Comparison of ENCODE assay signal across 9 cellular contexts in genomic region chr21:36068748-36069398, GRCh38. TPM values are rescaled to one million over a fixed set of nuclear protein-coding genes. Genes with fewer than 3 reads are reported as not detected.
DNase-seq lines count a peak whose midpoint lies in the region; ATAC-seq and TF ChIP-seq lines count a peak whose summit lies in the region.
"Had no signal": no experiment of that assay in that cellular context is flagged by ENCODE, and none has a peak within 500 bp of the region (broad histone marks: within the 10 kb centered on the region; RNA-seq: fewer than 3 reads in every experiment).

No MANE protein-coding gene starts in this region.

- no peak for DNase-seq in activated naive CD8-positive, alpha-beta T cell treated with anti-CD3 and anti-CD28 coated beads for 36 hours
- no peak for DNase-seq in ascending aorta (ENCODE audit: low spot score in 2 of 2)
- DNase-seq in uterus, result no peak
- no peak for DNase-seq in HuH-7 (ENCODE audit: low spot score)
- DNase-seq in foreskin melanocyte, result no peak

- H3K4me1 ChIP-seq in ascending aorta (peaks cover 11 to 12% of the 10 kb centered on the region in 2 donors), muscle layer of colon (ENCODE audit: insufficient read depth, low read length) (peaks cover 39% of the 10 kb centered on the region), uterus (peaks cover 0 to 3% of the 10 kb centered on the region in 2 donors)
- H3K4me1 ChIP-seq: BE2C had no signal

- H3K36me3 Mint-ChIP-seq in activated naive CD8-positive, alpha-beta T cell, result peaks cover 17% of the 10 kb centered on the region
- peaks cover 31% of the 10 kb centered on the region for H3K36me3 Mint-ChIP-seq in activated naive CD8-positive, alpha-beta T cell treated with anti-CD3 and anti-CD28 coated beads for 36 hours

- H3K27me3 ChIP-seq in ascending aorta (no peaks in the 10 kb centered on the region), muscle layer of colon (ENCODE audit: control insufficient read depth in 1 of 2, insufficient read depth in 2 of 2, low read length in 2 of 2) (no peaks in the 10 kb centered on the region), uterus (no peaks in the 10 kb centered on the region)
- H3K27me3 ChIP-seq: BE2C had no signal

- H3K27me3 Mint-ChIP-seq in activated naive CD8-positive, alpha-beta T cell, result no peaks in the 10 kb centered on the region
- H3K27me3 Mint-ChIP-seq in activated naive CD8-positive, alpha-beta T cell treated with anti-CD3 and anti-CD28 coated beads for 36 hours, result no peaks in the 10 kb centered on the region

- H3K9ac ChIP-seq in muscle layer of colon (ENCODE audit: low read length), result no peak overlapping the region

- H3K4me3 Mint-ChIP-seq in activated naive CD8-positive, alpha-beta T cell, result peak overlapping the region; percentile 82
- H3K4me3 Mint-ChIP-seq in activated naive CD8-positive, alpha-beta T cell treated with anti-CD3 and anti-CD28 coated beads for 36 hours, result no peak overlapping the region

- H3K9me3 ChIP-seq in ascending aorta, result no peaks in the 10 kb centered on the region
- H3K9me3 ChIP-seq in muscle layer of colon (ENCODE audit: low read length), result no peaks in the 10 kb centered on the region
- no peaks in the 10 kb centered on the region for H3K9me3 ChIP-seq in uterus
- H3K9me3 ChIP-seq: BE2C had no signal

- peaks cover 0 to 14% of the 10 kb centered on the region in 2 donors for H3K36me3 ChIP-seq in ascending aorta
- peaks cover 25% of the 10 kb centered on the region for H3K36me3 ChIP-seq in muscle layer of colon (ENCODE audit: insufficient read depth, low read length)
- H3K36me3 ChIP-seq in uterus, result no peaks in the 10 kb centered on the region

- H3K27ac Mint-ChIP-seq in activated naive CD8-positive, alpha-beta T cell, result peak overlapping the region; percentile 93
- H3K27ac Mint-ChIP-seq in activated naive CD8-positive, alpha-beta T cell treated with anti-CD3 and anti-CD28 coated beads for 36 hours, result no peak overlapping the region

- intact Hi-C loops in ascending aorta (cut with DNase I), result loop anchor here (10.0 kb wide), 1 partner anchor 1184 kb away; no protein-coding TSS in a partner anchor
- intact Hi-C loops in uterus (cut with DNase I; ENCODE audit: low total_unique reads), result no loop called here

- H3K4me1 Mint-ChIP-seq in activated naive CD8-positive, alpha-beta T cell (ENCODE audit: low read depth), result peaks cover 40% of the 10 kb centered on the region
- H3K4me1 Mint-ChIP-seq in activated naive CD8-positive, alpha-beta T cell treated with anti-CD3 and anti-CD28 coated beads for 36 hours, result peaks cover 41% of the 10 kb centered on the region

- TF ChIP-seq POLR2A in uterus (IDR thresholded peaks at IDR 0.05), result no peak

- H3K27ac ChIP-seq in ascending aorta (peak overlapping the region; percentile 75 to 84), muscle layer of colon (ENCODE audit: low read depth, low read length) (peak overlapping the region; percentile 94), uterus (peak overlapping the region; percentile 72 to 87)

- ATAC-seq in HG03139 (IDR thresholded peaks at IDR 0.05; ENCODE audit: unreplicated experiment), result no peak

- H3K9me3 Mint-ChIP-seq in activated naive CD8-positive, alpha-beta T cell (ENCODE audit: low read depth), result peaks cover 9% of the 10 kb centered on the region
- peaks cover 13% of the 10 kb centered on the region for H3K9me3 Mint-ChIP-seq in activated naive CD8-positive, alpha-beta T cell treated with anti-CD3 and anti-CD28 coated beads for 36 hours

- TF ChIP-seq CTCF in ascending aorta (IDR thresholded peaks at IDR 0.05), result no peak
- no peak for TF ChIP-seq CTCF in uterus (IDR thresholded peaks at IDR 0.05)

- H3K4me3 ChIP-seq in ascending aorta (no peak overlapping the region), muscle layer of colon (ENCODE audit: low read depth in 1 of 2, low read length in 2 of 2) (peak overlapping the region in 1 of 2 donors; percentile 84), uterus (no peak overlapping the region)

RNA-seq across cellular contexts. Expression of gene CBR1, which starts 1.0 kb away (rescaled TPM):
- 10 to 100 TPM; 43.4 to 43.7 TPM for total RNA-seq in activated naive CD8-positive, alpha-beta T cell treated with anti-CD3 and anti-CD28 coated beads for 36 hours
- 101 TPM for total RNA-seq in ascending aorta
- 100 to 1,000 TPM in 1 of 4 donors, 10 to 100 TPM in 3; 35.7 to 152 (median 57.9) TPM for total RNA-seq in uterus

RNA-seq across cellular contexts. Expression of gene SETD4, which starts 8.5 kb away (rescaled TPM):
- 10 to 100 TPM; 15.0 to 15.9 TPM for total RNA-seq in activated naive CD8-positive, alpha-beta T cell treated with anti-CD3 and anti-CD28 coated beads for 36 hours
- 35.9 TPM for total RNA-seq in ascending aorta
- total RNA-seq in uterus, result 10 to 100 TPM; 12.4 to 35.6 (median 22.3) TPM
